9 cellular contexts compared by ENCODE assay signal in genomic region chr10:74151879-74152722, GRCh38. TPM values are rescaled to one million over a fixed set of nuclear protein-coding genes. Genes with fewer than 3 reads are reported as not detected.
DNase-seq lines count a peak whose midpoint lies in the region; ATAC-seq and TF ChIP-seq lines count a peak whose summit lies in the region.
"Had no signal": no experiment of that assay in that cellular context is flagged by ENCODE, and none has a peak within 500 bp of the region (broad histone marks: within the 10 kb centered on the region; RNA-seq: fewer than 3 reads in every experiment).

No MANE protein-coding gene starts in this region.

- 0 out of 2 replicates have a peak, but pooled peaks cover 1% of the 10 kb centered on the region for H3K36me3 ChIP-seq in BJ (ENCODE audit: control insufficient read depth, insufficient read depth, low read length)
- H3K36me3 ChIP-seq in HUES6 (ENCODE audit: control insufficient read depth, insufficient read depth, low read length) = 0 out of 2 replicates have a peak, but pooled peaks cover 2% of the 10 kb centered on the region
- H3K36me3 ChIP-seq in colonic mucosa = no peaks in the 10 kb centered on the region
- no peaks in the 10 kb centered on the region for H3K36me3 ChIP-seq in muscle layer of duodenum (ENCODE audit: control insufficient read depth in 1 of 2, insufficient read depth in 2 of 2, low read length in 2 of 2)

- no peak for DNase-seq in BJ (ENCODE audit: low read depth)
- no peak for DNase-seq in colonic mucosa
- no peak for DNase-seq in activated T-helper 2 cell treated with anti-CD3 and anti-CD28 coated beads, Interferon-gamma antibody, Interleukin-2, Interleukin-4, amounts not matched to agents 10 μg/mL and 5 μg/mL and 100 μg/mL, durations not matched to agents 14 hours and 24 hours and 36 hours (ENCODE audit: low spot score)
- DNase-seq in hippocampal formation (lab: John Stamatoyannopoulos, UW) = no peak
- DNase-seq: NCI-H748 treated with DMSO at 0.1 percent for 48 hours had no signal

- H3K9ac ChIP-seq in HUES6 (ENCODE audit: low read length) = peak overlapping the region; percentile 99
- H3K9ac ChIP-seq in colonic mucosa (ENCODE audit: low read depth in 2 of 2, low read length in 2 of 2) = peak overlapping the region; percentile 81 to 85

- intact Hi-C loops in colonic mucosa (cut with DNase I) = no loop called here
- intact Hi-C loops in activated T-helper 2 cell treated with anti-CD3 and anti-CD28 coated beads, Interferon-gamma antibody, Interleukin-2, Interleukin-4, amounts not matched to agents 10 μg/mL and 5 μg/mL and 100 μg/mL, durations not matched to agents 14 hours and 24 hours and 36 hours (cut with micrococcal nuclease) = loop anchor here (1.0 to 10.0 kb wide), 5 partner anchors 24 to 1083 kb away; partner anchors contain the start of genes COMTD1 and NDST2

- CTCF ChIA-PET in BJ (lab: Yijun Ruan, JAX) = interaction anchor here (0.7 to 2.7 kb wide), 5 partner anchors 22 to 961 kb away, joined by 3 to 8 read pairs (median 3); no protein-coding TSS in a partner anchor

- POLR2A ChIA-PET in BJ (lab: Charles Lee) = no interaction called here

- peaks cover 29% of the 10 kb centered on the region for H3K4me1 Mint-ChIP-seq in activated T-helper 2 cell treated with anti-CD3 and anti-CD28 coated beads, Interferon-gamma antibody, Interleukin-2, Interleukin-4, amounts not matched to agents 10 μg/mL and 5 μg/mL and 100 μg/mL, durations not matched to agents 14 hours and 24 hours and 36 hours (ENCODE audit: low read depth)

- ATAC-seq in GM18498 (IDR thresholded peaks at IDR 0.05; ENCODE audit: unreplicated experiment) (no peak), HG02759 (IDR thresholded peaks at IDR 0.05; ENCODE audit: unreplicated experiment) (no peak)

- no peaks in the 10 kb centered on the region for H3K27me3 ChIP-seq in BJ (ENCODE audit: control insufficient read depth, insufficient read depth, low read length)
- no peaks in the 10 kb centered on the region for H3K27me3 ChIP-seq in HUES6 (ENCODE audit: control insufficient read depth, insufficient read depth, low read length)
- H3K27me3 ChIP-seq in colonic mucosa = no peaks in the 10 kb centered on the region
- no peaks in the 10 kb centered on the region for H3K27me3 ChIP-seq in muscle layer of duodenum (ENCODE audit: low read depth, low read length)

- peak overlapping the region; percentile 98 for H3K4me3 ChIP-seq in BJ (ENCODE audit: low read depth, low read length)
- peak overlapping the region; percentile 86 for H3K4me3 ChIP-seq in HUES6 (ENCODE audit: low read depth, low read length)
- peak overlapping the region; percentile 82 for H3K4me3 ChIP-seq in colonic mucosa
- peak overlapping the region; percentile 73 to 97 for H3K4me3 ChIP-seq in muscle layer of duodenum (ENCODE audit: low read depth in 1 of 2, low read length in 2 of 2)

- TF ChIP-seq CTCF in BJ (IDR thresholded peaks at IDR 0.05; ENCODE audit: insufficient read depth, low read depth, low read length) = no peak
- TF ChIP-seq CTCF in colonic mucosa (IDR thresholded peaks at IDR 0.05) = no peak

- H3K9me3 ChIP-seq in HUES6 (ENCODE audit: control insufficient read depth, insufficient read depth, low read depth, low read length) (no peaks in the 10 kb centered on the region), colonic mucosa (no peaks in the 10 kb centered on the region), muscle layer of duodenum (ENCODE audit: control insufficient read depth in 1 of 2, low read length in 2 of 2) (no peaks in the 10 kb centered on the region)

- no peaks in the 10 kb centered on the region for H3K27me3 Mint-ChIP-seq in activated T-helper 2 cell treated with anti-CD3 and anti-CD28 coated beads, Interferon-gamma antibody, Interleukin-2, Interleukin-4, amounts not matched to agents 10 μg/mL and 5 μg/mL and 100 μg/mL, durations not matched to agents 14 hours and 24 hours and 36 hours (ENCODE audit: low read depth)

- H3K27ac ChIP-seq in HUES6 (ENCODE audit: low read depth, low read length) = peak overlapping the region; percentile 27
- no peak overlapping the region for H3K27ac ChIP-seq in colonic mucosa
- peak overlapping the region; percentile 94 for H3K27ac ChIP-seq in muscle layer of duodenum (ENCODE audit: low read length)

- peaks cover 5% of the 10 kb centered on the region; the same call in 1 of the 2 replicates for H3K4me1 ChIP-seq in HUES6 (ENCODE audit: control insufficient read depth, insufficient read depth, low read length)
- H3K4me1 ChIP-seq in colonic mucosa = no peaks in the 10 kb centered on the region
- peaks cover 3 to 39% of the 10 kb centered on the region in 2 donors for H3K4me1 ChIP-seq in muscle layer of duodenum (ENCODE audit: control insufficient read depth in 1 of 2, insufficient read depth in 2 of 2, low read length in 2 of 2)

- H3K9me3 Mint-ChIP-seq in activated T-helper 2 cell treated with anti-CD3 and anti-CD28 coated beads, Interferon-gamma antibody, Interleukin-2, Interleukin-4, amounts not matched to agents 10 μg/mL and 5 μg/mL and 100 μg/mL, durations not matched to agents 14 hours and 24 hours and 36 hours = no peaks in the 10 kb centered on the region

- peaks cover 10% of the 10 kb centered on the region for H3K36me3 Mint-ChIP-seq in activated T-helper 2 cell treated with anti-CD3 and anti-CD28 coated beads, Interferon-gamma antibody, Interleukin-2, Interleukin-4, amounts not matched to agents 10 μg/mL and 5 μg/mL and 100 μg/mL, durations not matched to agents 14 hours and 24 hours and 36 hours (ENCODE audit: low read depth)

- H3K4me3 Mint-ChIP-seq in activated T-helper 2 cell treated with anti-CD3 and anti-CD28 coated beads, Interferon-gamma antibody, Interleukin-2, Interleukin-4, amounts not matched to agents 10 μg/mL and 5 μg/mL and 100 μg/mL, durations not matched to agents 14 hours and 24 hours and 36 hours (ENCODE audit: low read depth) = no peak overlapping the region

- no peak overlapping the region for H3K27ac Mint-ChIP-seq in activated T-helper 2 cell treated with anti-CD3 and anti-CD28 coated beads, Interferon-gamma antibody, Interleukin-2, Interleukin-4, amounts not matched to agents 10 μg/mL and 5 μg/mL and 100 μg/mL, durations not matched to agents 14 hours and 24 hours and 36 hours

RNA-seq across cellular contexts. Expression of gene ADK, which starts 1.1 kb away (rescaled TPM):
- polyA plus RNA-seq in BJ (2011; rRNA removed) = 19.4 and 37.6 TPM in 2 replicates
- polyA minus RNA-seq in BJ (2011; rRNA and poly(A)+ RNA removed) = 7.4 and 8.4 TPM in 2 replicates
- 10 to 100 TPM; 20.2 to 27.6 TPM for total RNA-seq in colonic mucosa
- total RNA-seq in activated T-helper 2 cell treated with anti-CD3 and anti-CD28 coated beads, Interferon-gamma antibody, Interleukin-2, Interleukin-4, amounts not matched to agents 10 μg/mL and 5 μg/mL and 100 μg/mL, durations not matched to agents 14 hours and 24 hours and 36 hours = 64.2 and 64.5 TPM in 2 replicates

RNA-seq across cellular contexts. Expression of gene AP3M1, which starts 1.5 kb away (rescaled TPM):
- polyA plus RNA-seq in BJ (2011; rRNA removed) = 31.7 and 53.5 TPM in 2 replicates
- polyA minus RNA-seq in BJ (2011; rRNA and poly(A)+ RNA removed) = 18.8 and 25.2 TPM in 2 replicates
- total RNA-seq in colonic mucosa = 10 to 100 TPM; 30.5 to 31.7 TPM
- 46.0 and 46.9 TPM in 2 replicates for total RNA-seq in activated T-helper 2 cell treated with anti-CD3 and anti-CD28 coated beads, Interferon-gamma antibody, Interleukin-2, Interleukin-4, amounts not matched to agents 10 μg/mL and 5 μg/mL and 100 μg/mL, durations not matched to agents 14 hours and 24 hours and 36 hours
